Comparison of ENCODE assay signal across 1 cellular context in the genomic region with DNA sequence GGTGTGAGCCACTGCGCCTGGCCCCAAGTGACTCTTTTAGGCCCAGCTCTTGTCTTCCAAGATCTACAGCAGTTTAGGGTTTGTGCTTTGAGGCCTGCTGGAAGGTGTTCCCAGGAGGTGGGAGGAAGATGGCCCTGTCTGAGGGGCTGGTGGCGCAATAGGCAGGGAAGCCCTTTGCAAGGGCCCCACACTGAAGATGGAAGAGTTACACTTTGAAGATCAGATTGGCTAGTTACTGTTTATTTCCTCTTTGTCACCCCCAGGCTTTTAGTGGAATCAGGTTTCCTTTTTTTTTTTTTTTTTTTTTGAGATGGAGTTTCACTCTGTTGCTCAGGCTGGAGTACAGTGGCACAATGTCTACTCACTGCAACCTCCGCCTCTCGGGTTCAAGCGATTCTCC.
TF ChIP-seq lines count a peak whose summit lies in the region.

No MANE protein-coding gene starts in this region.

TF ChIP-seq in HEK293, 187 proteins besides CTCF, POLR2A, EP300 and RAD21 (continued from another document and continues in another):
- TF ChIP-seq, protein P1, sequence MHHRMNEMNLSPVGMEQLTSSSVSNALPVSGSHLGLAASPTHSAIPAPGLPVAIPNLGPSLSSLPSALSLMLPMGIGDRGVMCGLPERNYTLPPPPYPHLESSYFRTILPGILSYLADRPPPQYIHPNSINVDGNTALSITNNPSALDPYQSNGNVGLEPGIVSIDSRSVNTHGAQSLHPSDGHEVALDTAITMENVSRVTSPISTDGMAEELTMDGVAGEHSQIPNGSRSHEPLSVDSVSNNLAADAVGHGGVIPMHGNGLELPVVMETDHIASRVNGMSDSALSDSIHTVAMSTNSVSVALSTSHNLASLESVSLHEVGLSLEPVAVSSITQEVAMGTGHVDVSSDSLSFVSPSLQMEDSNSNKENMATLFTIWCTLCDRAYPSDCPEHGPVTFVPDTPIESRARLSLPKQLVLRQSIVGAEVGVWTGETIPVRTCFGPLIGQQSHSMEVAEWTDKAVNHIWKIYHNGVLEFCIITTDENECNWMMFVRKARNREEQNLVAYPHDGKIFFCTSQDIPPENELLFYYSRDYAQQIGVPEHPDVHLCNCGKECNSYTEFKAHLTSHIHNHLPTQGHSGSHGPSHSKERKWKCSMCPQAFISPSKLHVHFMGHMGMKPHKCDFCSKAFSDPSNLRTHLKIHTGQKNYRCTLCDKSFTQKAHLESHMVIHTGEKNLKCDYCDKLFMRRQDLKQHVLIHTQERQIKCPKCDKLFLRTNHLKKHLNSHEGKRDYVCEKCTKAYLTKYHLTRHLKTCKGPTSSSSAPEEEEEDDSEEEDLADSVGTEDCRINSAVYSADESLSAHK (tag by site-specific recombination; IDR thresholded peaks at IDR 0.05) = no peak
- TF ChIP-seq, protein P2, sequence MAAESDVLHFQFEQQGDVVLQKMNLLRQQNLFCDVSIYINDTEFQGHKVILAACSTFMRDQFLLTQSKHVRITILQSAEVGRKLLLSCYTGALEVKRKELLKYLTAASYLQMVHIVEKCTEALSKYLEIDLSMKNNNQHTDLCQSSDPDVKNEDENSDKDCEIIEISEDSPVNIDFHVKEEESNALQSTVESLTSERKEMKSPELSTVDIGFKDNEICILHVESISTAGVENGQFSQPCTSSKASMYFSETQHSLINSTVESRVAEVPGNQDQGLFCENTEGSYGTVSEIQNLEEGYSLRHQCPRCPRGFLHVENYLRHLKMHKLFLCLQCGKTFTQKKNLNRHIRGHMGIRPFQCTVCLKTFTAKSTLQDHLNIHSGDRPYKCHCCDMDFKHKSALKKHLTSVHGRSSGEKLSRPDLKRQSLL (tag by site-specific recombination; IDR thresholded peaks at IDR 0.05) = no peak
- TF ChIP-seq ZNF24 (tag by site-specific recombination; IDR thresholded peaks at IDR 0.05) (no peak), ZNF112 (tag by site-specific recombination; IDR thresholded peaks at IDR 0.05) (no peak), HOXA7 (CRISPR knock-in tag; IDR thresholded peaks at IDR 0.05; ENCODE audit: borderline replicate concordance) (no peak), ZNF791 (tag by site-specific recombination; IDR thresholded peaks at IDR 0.05) (no peak), ZSCAN23 (tag by site-specific recombination; IDR thresholded peaks at IDR 0.05) (no peak), SP7 (tag by site-specific recombination; IDR thresholded peaks at IDR 0.05) (peak; percentile 22; the same call in 1 of the 2 replicates), ZNF530 (tag by site-specific recombination; IDR thresholded peaks at IDR 0.05; ENCODE audit: low read depth) (no peak), ZNF341 (tag by site-specific recombination; IDR thresholded peaks at IDR 0.05; ENCODE audit: low read depth) (no peak), ZNF701 (tag by site-specific recombination; IDR thresholded peaks at IDR 0.05) (no peak), ZNF629 (tag by site-specific recombination; IDR thresholded peaks at IDR 0.05) (no peak), RBAK (tag by site-specific recombination; IDR thresholded peaks at IDR 0.05) (no peak), ZNF350 (tag by site-specific recombination; IDR thresholded peaks at IDR 0.05) (no peak), GLI4 (tag by site-specific recombination; IDR thresholded peaks at IDR 0.05) (no peak), ZNF214 (tag by site-specific recombination; IDR thresholded peaks at IDR 0.05; ENCODE audit: borderline replicate concordance) (no peak), ZNF658 (tag by site-specific recombination; IDR thresholded peaks at IDR 0.05) (no peak), ZEB2 (tag by site-specific recombination; IDR thresholded peaks at IDR 0.05) (0 out of 2 replicates have a peak, but pooled peaks have one; percentile 17), KLF16 (tag by site-specific recombination; IDR thresholded peaks at IDR 0.05) (no peak), ZNF292 (tag by site-specific recombination; IDR thresholded peaks at IDR 0.05; ENCODE audit: borderline replicate concordance, low read depth) (no peak), ZNF133 (tag by site-specific recombination; IDR thresholded peaks at IDR 0.05) (no peak), ZNF777 (tag by site-specific recombination; IDR thresholded peaks at IDR 0.05; ENCODE audit: borderline replicate concordance) (no peak), ZXDB (tag by site-specific recombination; IDR thresholded peaks at IDR 0.05) (peak; percentile 33; the same call in 1 of the 2 replicates), ZNF513 (tag by site-specific recombination; IDR thresholded peaks at IDR 0.05) (no peak), ZNF837 (tag by site-specific recombination; IDR thresholded peaks at IDR 0.05) (no peak), OSR2 (tag by site-specific recombination; IDR thresholded peaks at IDR 0.05) (no peak), ZNF585B (tag by site-specific recombination; IDR thresholded peaks at IDR 0.05) (no peak), ZSCAN18 (tag by site-specific recombination; IDR thresholded peaks at IDR 0.05) (no peak), ZNF174 (tag by site-specific recombination; IDR thresholded peaks at IDR 0.05) (no peak), ZNF184 (tag by site-specific recombination; IDR thresholded peaks at IDR 0.05) (no peak), ZNF394 (tag by site-specific recombination; IDR thresholded peaks at IDR 0.05; ENCODE audit: borderline replicate concordance) (no peak), ZNF416 (tag by site-specific recombination; IDR thresholded peaks at IDR 0.05) (no peak), ZNF626 (tag by site-specific recombination; IDR thresholded peaks at IDR 0.05) (no peak), YY2 (tag by site-specific recombination; IDR thresholded peaks at IDR 0.05) (peak; percentile 55; the same call in 1 of the 2 replicates), PATZ1 (tag by site-specific recombination; IDR thresholded peaks at IDR 0.05) (peak; percentile 69), ZNF621 (tag by site-specific recombination; IDR thresholded peaks at IDR 0.05) (no peak), ZNF514 (tag by site-specific recombination; IDR thresholded peaks at IDR 0.05) (no peak), ZNF610 (tag by site-specific recombination; IDR thresholded peaks at IDR 0.05; ENCODE audit: borderline replicate concordance) (no peak), ZBTB20 (tag by site-specific recombination; IDR thresholded peaks at IDR 0.05) (peak; percentile 67), ZNF558 (tag by site-specific recombination; IDR thresholded peaks at IDR 0.05) (no peak), ZNF16 (tag by site-specific recombination; IDR thresholded peaks at IDR 0.05; ENCODE audit: low read depth) (no peak), ZNF843 (tag by site-specific recombination; IDR thresholded peaks at IDR 0.05) (no peak), ZNF645 (tag by site-specific recombination; IDR thresholded peaks at IDR 0.05) (no peak), KLF1 (tag by site-specific recombination; IDR thresholded peaks at IDR 0.05) (no peak), ZNF10 (tag by site-specific recombination; IDR thresholded peaks at IDR 0.05) (no peak), KLF8 (tag by site-specific recombination; IDR thresholded peaks at IDR 0.05) (no peak), ZFP69B (tag by site-specific recombination; IDR thresholded peaks at IDR 0.05) (peak; percentile 88), ZNF155 (tag by site-specific recombination; IDR thresholded peaks at IDR 0.05) (no peak), SCRT1 (tag by site-specific recombination; IDR thresholded peaks at IDR 0.05; ENCODE audit: borderline replicate concordance) (no peak), ZNF138 (tag by site-specific recombination; IDR thresholded peaks at IDR 0.05; ENCODE audit: borderline replicate concordance) (no peak), ZNF623 (tag by site-specific recombination; IDR thresholded peaks at IDR 0.05) (no peak)
- TF ChIP-seq, protein P3, sequence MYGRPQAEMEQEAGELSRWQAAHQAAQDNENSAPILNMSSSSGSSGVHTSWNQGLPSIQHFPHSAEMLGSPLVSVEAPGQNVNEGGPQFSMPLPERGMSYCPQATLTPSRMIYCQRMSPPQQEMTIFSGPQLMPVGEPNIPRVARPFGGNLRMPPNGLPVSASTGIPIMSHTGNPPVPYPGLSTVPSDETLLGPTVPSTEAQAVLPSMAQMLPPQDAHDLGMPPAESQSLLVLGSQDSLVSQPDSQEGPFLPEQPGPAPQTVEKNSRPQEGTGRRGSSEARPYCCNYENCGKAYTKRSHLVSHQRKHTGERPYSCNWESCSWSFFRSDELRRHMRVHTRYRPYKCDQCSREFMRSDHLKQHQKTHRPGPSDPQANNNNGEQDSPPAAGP (tag by site-specific recombination; IDR thresholded peaks at IDR 0.05) = no peak
- TF ChIP-seq, protein P4, sequence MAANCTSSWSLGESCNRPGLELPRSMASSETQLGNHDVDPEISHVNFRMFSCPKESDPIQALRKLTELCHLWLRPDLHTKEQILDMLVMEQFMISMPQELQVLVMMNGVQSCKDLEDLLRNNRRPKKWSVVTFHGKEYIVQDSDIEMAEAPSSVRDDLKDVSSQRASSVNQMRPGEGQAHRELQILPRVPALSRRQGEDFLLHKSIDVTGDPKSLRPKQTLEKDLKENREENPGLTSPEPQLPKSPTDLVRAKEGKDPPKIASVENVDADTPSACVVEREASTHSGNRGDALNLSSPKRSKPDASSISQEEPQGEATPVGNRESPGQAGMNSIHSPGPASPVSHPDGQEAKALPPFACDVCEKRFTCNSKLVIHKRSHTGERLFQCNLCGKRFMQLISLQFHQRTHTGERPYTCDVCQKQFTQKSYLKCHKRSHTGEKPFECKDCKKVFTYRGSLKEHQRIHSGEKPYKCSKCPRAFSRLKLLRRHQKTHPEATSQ (tag by site-specific recombination; IDR thresholded peaks at IDR 0.05) = no peak
- TF ChIP-seq, protein P5, sequence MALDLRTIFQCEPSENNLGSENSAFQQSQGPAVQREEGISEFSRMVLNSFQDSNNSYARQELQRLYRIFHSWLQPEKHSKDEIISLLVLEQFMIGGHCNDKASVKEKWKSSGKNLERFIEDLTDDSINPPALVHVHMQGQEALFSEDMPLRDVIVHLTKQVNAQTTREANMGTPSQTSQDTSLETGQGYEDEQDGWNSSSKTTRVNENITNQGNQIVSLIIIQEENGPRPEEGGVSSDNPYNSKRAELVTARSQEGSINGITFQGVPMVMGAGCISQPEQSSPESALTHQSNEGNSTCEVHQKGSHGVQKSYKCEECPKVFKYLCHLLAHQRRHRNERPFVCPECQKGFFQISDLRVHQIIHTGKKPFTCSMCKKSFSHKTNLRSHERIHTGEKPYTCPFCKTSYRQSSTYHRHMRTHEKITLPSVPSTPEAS (tag by site-specific recombination; IDR thresholded peaks at IDR 0.05) = no peak
- TF ChIP-seq, protein P6, sequence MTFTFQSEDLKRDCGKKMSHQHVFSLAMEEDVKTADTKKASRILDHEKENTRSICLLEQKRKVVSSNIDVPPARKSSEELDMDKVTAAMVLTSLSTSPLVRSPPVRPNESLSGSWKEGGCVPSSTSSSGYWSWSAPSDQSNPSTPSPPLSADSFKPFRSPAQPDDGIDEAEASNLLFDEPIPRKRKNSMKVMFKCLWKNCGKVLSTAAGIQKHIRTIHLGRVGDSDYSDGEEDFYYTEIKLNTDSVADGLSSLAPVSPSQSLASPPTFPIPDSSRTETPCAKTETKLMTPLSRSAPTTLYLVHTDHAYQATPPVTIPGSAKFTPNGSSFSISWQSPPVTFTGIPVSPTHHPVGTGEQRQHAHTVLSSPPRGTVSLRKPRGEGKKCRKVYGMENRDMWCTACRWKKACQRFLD (tag by site-specific recombination; IDR thresholded peaks at IDR 0.05) = no peak
